ENCODE assay signal across 2 cellular contexts in genomic region chr10:24989867-24990266, GRCh38.
TF ChIP-seq lines count a peak whose summit lies in the region.

No MANE protein-coding gene starts in this region.

TF ChIP-seq in Ishikawa, 13 proteins besides CTCF, POLR2A, EP300 and RAD21:
- no peak for TF ChIP-seq YY1 (IDR thresholded peaks at IDR 0.05; ENCODE audit: low read depth)
- no peak for TF ChIP-seq ZBTB7A (IDR thresholded peaks at IDR 0.05; ENCODE audit: low read depth)
- TF ChIP-seq FOXM1 (IDR thresholded peaks at IDR 0.05; ENCODE audit: borderline replicate concordance, low read depth): no peak
- no peak for TF ChIP-seq CREB1 (IDR thresholded peaks at IDR 0.05; ENCODE audit: low read depth)
- no peak for TF ChIP-seq USF1 (IDR thresholded peaks at IDR 0.05)
- TF ChIP-seq REST (IDR thresholded peaks at IDR 0.05; ENCODE audit: low read depth): no peak
- TF ChIP-seq EGR1 (IDR thresholded peaks at IDR 0.05): no peak
- TF ChIP-seq TAF1 (IDR thresholded peaks at IDR 0.05; ENCODE audit: low read depth): no peak

TF ChIP-seq in GM12878, 131 proteins besides CTCF, POLR2A, EP300 and RAD21:
- TF ChIP-seq CBFB (IDR thresholded peaks at IDR 0.05; ENCODE audit: low read depth) (no peak), FOXM1 (IDR thresholded peaks at IDR 0.05; ENCODE audit: low read depth, low read length) (no peak), EED (IDR thresholded peaks at IDR 0.05; ENCODE audit: low read depth) (no peak), SKIL (IDR thresholded peaks at IDR 0.05; ENCODE audit: low read depth, poor library complexity, severe bottlenecking) (no peak), SMC3 (IDR thresholded peaks at IDR 0.05; ENCODE audit: borderline replicate concordance, low read length) (peak; percentile 39; the same call in 1 of the 2 replicates)
